9 cellular contexts compared by ENCODE assay signal in genomic region chr15:42499888-42500609, GRCh38. TPM values are rescaled to one million over a fixed set of nuclear protein-coding genes. Genes with fewer than 3 reads are reported as not detected.
DNase-seq lines count a peak whose midpoint lies in the region; ATAC-seq, FAIRE-seq and TF ChIP-seq lines count a peak whose summit lies in the region.
"Had no signal": no experiment of that assay in that cellular context is flagged by ENCODE, and none has a peak within 500 bp of the region (broad histone marks: within the 10 kb centered on the region; RNA-seq: fewer than 3 reads in every experiment).

No MANE protein-coding gene starts in this region.

- intact Hi-C loops in MCF 10A (cut with micrococcal nuclease) = loop anchor here (5.0 to 10.0 kb wide), 3 partner anchors 47 to 225 kb away; partner anchors contain the start of genes GANC, HAUS2, LRRC57 and TMEM87A
- intact Hi-C loops in mammary epithelial cell (cut with micrococcal nuclease) = no loop called here
- intact Hi-C loops in GM12878 (cut with micrococcal nuclease; ENCODE audit: unreplicated experiment) = no loop called here
- intact Hi-C loops in uterus (cut with DNase I; ENCODE audit: low total_unique reads) = no loop called here

- POLR2A ChIA-PET in MCF 10A (lab: Yijun Ruan, JAX) (interaction anchor here (0.5 to 3.4 kb wide), 6 partner anchors 9 to 1255 kb away, joined by 3 to 29 read pairs (median 5); partner anchors contain the start of genes GANC, HAUS2, LRRC57 and TMEM87A), GM12878 (lab: Charles Lee) (interaction anchor here (0.5 to 4.1 kb wide), 10 partner anchors 9 to 689 kb away, joined by 3 to 23 read pairs (median 4); partner anchors contain the start of genes HAUS2, LRRC57, STARD9 and ZNF106)

- H3K4me2 ChIP-seq in mammary epithelial cell (ENCODE audit: insufficient read depth, low read depth, low read length) = no peak overlapping the region
- H3K4me2 ChIP-seq in GM12878 (ENCODE audit: control insufficient read depth, insufficient read depth) = peak overlapping the region; percentile 54
- no peak overlapping the region for H3K4me2 ChIP-seq in mesenchymal stem cell (ENCODE audit: low read length, poor library complexity, severe bottlenecking)

- no peak overlapping the region for H3K23ac ChIP-seq in mesenchymal stem cell (ENCODE audit: low read length in 2 of 2)

- H3K79me2 ChIP-seq in mammary epithelial cell (ENCODE audit: insufficient read depth, low read length) = peaks cover 79% of the 10 kb centered on the region
- peaks cover 81% of the 10 kb centered on the region for H3K79me2 ChIP-seq in GM12878 (ENCODE audit: control insufficient read depth, insufficient read depth, low read length)

- TF ChIP-seq POLR2A in GM12878 (IDR thresholded peaks at IDR 0.05; ENCODE audit: low read depth, low read length) (no peak), uterus (IDR thresholded peaks at IDR 0.05) (no peak)

- no peaks in the 10 kb centered on the region for H3K27me3 Mint-ChIP-seq in MCF 10A (ENCODE audit: insufficient read depth, unreplicated experiment)

- H3K4ac ChIP-seq in mesenchymal stem cell (ENCODE audit: low read depth in 1 of 2, low read length in 2 of 2) = no peak overlapping the region

- H2BK5ac ChIP-seq in mesenchymal stem cell (ENCODE audit: low read depth, low read length, poor library complexity, severe bottlenecking) = no peak overlapping the region

- DNase-seq in MCF 10A (ENCODE audit: unreplicated experiment) (peak; percentile 23), mammary epithelial cell (no peak), GM12878 (ENCODE audit: low read depth, low spot score) (no peak), mesenchymal stem cell (no peak), uterus (no peak), epidermal melanocyte (ENCODE audit: insufficient read length, low spot score) (no peak)
- no peak for DNase-seq in effector CD4-positive, alpha-beta T cell
- DNase-seq: activated effector memory CD4-positive, alpha-beta T cell treated with anti-CD3 and anti-CD28 coated beads, Interleukin-2, amount 50 U/mL, for 16 hours had no signal

- 99% methylated on average over 10 of the region's 10 CpGs for WGBS in mammary epithelial cell (ENCODE audit: low coverage, missing lambda C conversion rate)
- 48% methylated on average over 6 of the region's 10 CpGs for WGBS in GM12878 (ENCODE audit: insufficient coverage, insufficient replicate concordance, low lambda C conversion rate, missing lambda C conversion rate)
- 81% methylated on average over 7 of the region's 10 CpGs for WGBS in mesenchymal stem cell

- H3K9me3 ChIP-seq in mammary epithelial cell (replicated peaks; ENCODE audit: insufficient read depth, low read length) = no peaks in the 10 kb centered on the region
- no peaks in the 10 kb centered on the region; the same call in 2 of the 3 replicates for H3K9me3 ChIP-seq in GM12878 (replicated peaks; ENCODE audit: control insufficient read depth, insufficient read depth, low read length)
- no peaks in the 10 kb centered on the region for H3K9me3 ChIP-seq in mesenchymal stem cell (ENCODE audit: control insufficient read depth, low read length)
- H3K9me3 ChIP-seq in uterus = no peaks in the 10 kb centered on the region

- H4K91ac ChIP-seq in mesenchymal stem cell (ENCODE audit: low read length) = no peak overlapping the region

- no peak overlapping the region for H2BK12ac ChIP-seq in mesenchymal stem cell (ENCODE audit: low read length in 2 of 2)

- H3K4me3 ChIP-seq in mammary epithelial cell (replicated peaks in 1 of 3; ENCODE audit: insufficient read depth in 1 of 3, low read depth in 2 of 3, low read length in 3 of 3) (no peak overlapping the region), GM12878 (peak overlapping the region; percentile 38; the same call in 1 of the 2 replicates), mesenchymal stem cell (ENCODE audit: insufficient read depth in 1 of 2, low read depth in 1 of 2, low read length in 2 of 2) (no peak overlapping the region), uterus (no peak overlapping the region)

- H3K27ac ChIP-seq in mammary epithelial cell (ENCODE audit: insufficient read depth, low read depth, low read length) (no peak overlapping the region), GM12878 (ENCODE audit: control insufficient read depth, insufficient read depth) (peak overlapping the region; percentile 18), mesenchymal stem cell (ENCODE audit: low read length, poor library complexity, severe bottlenecking) (peak overlapping the region; percentile 65), uterus (peak overlapping the region; percentile 81 to 99)

- in situ Hi-C loops in mammary epithelial cell (cut with MboI; ENCODE audit: low sequenced_read_pairs in 2 of 2) = no loop called here
- in situ Hi-C loops in GM12878 (cut with MboI) = no loop called here

- H4K8ac ChIP-seq in mesenchymal stem cell (ENCODE audit: low read length) = no peak overlapping the region

- peaks cover 5% of the 10 kb centered on the region for H3K36me3 Mint-ChIP-seq in MCF 10A (ENCODE audit: insufficient read depth, unreplicated experiment)

- CTCF ChIA-PET in MCF 10A (lab: Yijun Ruan, JAX) = interaction anchor here (1.3 kb wide), 1 partner anchor 39 kb away, joined by 3 read pairs; no protein-coding TSS in a partner anchor
- CTCF ChIA-PET in mammary epithelial cell (lab: Charles Lee; ENCODE audit: low non-redundant PET) = no interaction called here
- CTCF ChIA-PET in GM12878 (lab: Yijun Ruan, JAX) = interaction anchor here (0.6 to 1.1 kb wide), 4 partner anchors 9 to 151 kb away, joined by 3 to 5 read pairs (median 3); partner anchors contain the start of gene ZNF106

- H3K27ac Mint-ChIP-seq in MCF 10A (ENCODE audit: low read depth, unreplicated experiment) = peak overlapping the region; percentile 90

- peak overlapping the region; percentile 16 for H2AK5ac ChIP-seq in mesenchymal stem cell (ENCODE audit: low read length, severe bottlenecking)

- ATAC-seq in GM12878 = no peak
- ATAC-seq in GM21717 (IDR thresholded peaks at IDR 0.05; ENCODE audit: unreplicated experiment) = no peak

- peak overlapping the region in 1 of 2 experiments; percentile 26 for H3K18ac ChIP-seq in mesenchymal stem cell (ENCODE audit: low read depth in 1 of 2, low read length in 2 of 2)

- H3K79me1 ChIP-seq in mesenchymal stem cell (replicated peaks; ENCODE audit: low read length, poor library complexity, severe bottlenecking) = peaks cover 14% of the 10 kb centered on the region

- no peak overlapping the region for H2BK15ac ChIP-seq in mesenchymal stem cell (ENCODE audit: low read depth, poor library complexity, severe bottlenecking)

- H3K4me1 ChIP-seq in mammary epithelial cell (ENCODE audit: insufficient read depth, low read length) = peaks cover 21% of the 10 kb centered on the region
- peaks cover 56% of the 10 kb centered on the region for H3K4me1 ChIP-seq in GM12878 (ENCODE audit: control insufficient read depth, insufficient read depth, low read length)
- H3K4me1 ChIP-seq in mesenchymal stem cell (ENCODE audit: control insufficient read depth, insufficient read depth, low read depth, low read length) = peaks cover 17% of the 10 kb centered on the region
- H3K4me1 ChIP-seq in uterus = peaks cover 12 to 14% of the 10 kb centered on the region in 2 donors

- peaks cover 13% of the 10 kb centered on the region for H3K4me1 Mint-ChIP-seq in MCF 10A (ENCODE audit: insufficient read depth, unreplicated experiment)

- H2AFZ ChIP-seq in mammary epithelial cell (ENCODE audit: low read depth, low read length) (no peak overlapping the region), GM12878 (ENCODE audit: control insufficient read depth, low read depth, low read length) (no peak overlapping the region), mesenchymal stem cell (ENCODE audit: low read depth, low read length) (no peak overlapping the region)

- no peak overlapping the region for H3K4me3 Mint-ChIP-seq in MCF 10A (ENCODE audit: unreplicated experiment)

- TF ChIP-seq CTCF in MCF 10A (IDR thresholded peaks at IDR 0.05; ENCODE audit: unreplicated experiment) (no peak), mammary epithelial cell (conservative IDR thresholded peaks at IDR 0.05 in 1 of 2, IDR thresholded peaks at IDR 0.05 in 1 of 2; ENCODE audit: extremely low read depth in 1 of 2, insufficient read depth in 1 of 2, low read depth in 1 of 2, low read length in 2 of 2) (no peak), GM12878 (IDR thresholded peaks at IDR 0.05 in 2 of 3, conservative IDR thresholded peaks at IDR 0.05 in 1 of 3; ENCODE audit: control insufficient read depth in 2 of 3, extremely low read depth in 1 of 3, insufficient read depth in 1 of 3, low read depth in 3 of 3, low read length in 3 of 3) (no peak), uterus (IDR thresholded peaks at IDR 0.05) (no peak)

- no peak overlapping the region for H3K14ac ChIP-seq in mesenchymal stem cell (ENCODE audit: low read length in 2 of 2)

- BruUV-seq in MCF 10A (replicated peaks; lab: Mats Ljungman, UMichigan) (no TSS peak), mammary epithelial cell (replicated peaks; lab: Mats Ljungman, UMichigan) (no TSS peak), GM12878 (replicated peaks; lab: Mats Ljungman, UMichigan) (no TSS peak)

- H3K9me3 Mint-ChIP-seq in MCF 10A (ENCODE audit: unreplicated experiment) = no peaks in the 10 kb centered on the region

- no peak for FAIRE-seq in GM12878 (lab: Jason Lieb, UNC)

- dilution Hi-C loops in mammary epithelial cell (cut with HindIII; ENCODE audit: low sequenced_read_pairs) = no loop called here

- no peak overlapping the region for H2BK120ac ChIP-seq in mesenchymal stem cell (ENCODE audit: low read depth, low read length)

- no peaks in the 10 kb centered on the region for H4K20me1 ChIP-seq in mammary epithelial cell (ENCODE audit: insufficient read depth, low read length)
- H4K20me1 ChIP-seq in GM12878 (ENCODE audit: control insufficient read depth, insufficient read depth) = no peaks in the 10 kb centered on the region

- H3K36me3 ChIP-seq in mammary epithelial cell (ENCODE audit: insufficient read depth, low read length) = no peaks in the 10 kb centered on the region
- peaks cover 0 to 3% of the 10 kb centered on the region in 2 experiments; a peak in 1 of 4 replicates for H3K36me3 ChIP-seq in GM12878 (ENCODE audit: control insufficient read depth in 2 of 2, insufficient read depth in 2 of 2, low read length in 1 of 2)
- peaks cover 0 to 5% of the 10 kb centered on the region in 2 experiments for H3K36me3 ChIP-seq in mesenchymal stem cell (ENCODE audit: control insufficient read depth in 1 of 2, insufficient read depth in 2 of 2, low read depth in 1 of 2, low read length in 2 of 2)
- H3K36me3 ChIP-seq in uterus = no peaks in the 10 kb centered on the region

- SMC1A ChIA-PET in GM12878 (lab: Charles Lee; ENCODE audit: uncharacterized antibody, unreplicated experiment) = interaction anchor here (0.7 to 1.6 kb wide), 7 partner anchors 9 to 147 kb away, joined by 3 to 12 read pairs (median 3); partner anchors contain the start of genes HAUS2, LRRC57 and ZNF106

- RAD21 ChIA-PET in GM12878 (lab: Charles Lee; ENCODE audit: unreplicated experiment) = interaction anchor here (1.6 to 1.9 kb wide), 2 partner anchors 9 to 48 kb away, joined by 6 read pairs; partner anchors contain the start of genes HAUS2, LRRC57 and ZNF106

- H3K9ac ChIP-seq in mammary epithelial cell (ENCODE audit: insufficient read depth, low read length) (no peak overlapping the region), GM12878 (ENCODE audit: control insufficient read depth, insufficient read depth, low read length) (no peak overlapping the region), mesenchymal stem cell (ENCODE audit: low read length) (peak overlapping the region; percentile 65)

- H3K27me3 ChIP-seq in mammary epithelial cell (ENCODE audit: insufficient read depth, low read length) (no peaks in the 10 kb centered on the region), GM12878 (replicated peaks in 1 of 2; ENCODE audit: control insufficient read depth in 2 of 2, insufficient read depth in 2 of 2, low read length in 1 of 2) (no peaks in the 10 kb centered on the region), mesenchymal stem cell (ENCODE audit: control insufficient read depth in 1 of 2, insufficient read depth in 1 of 2, low read length in 2 of 2) (no peaks in the 10 kb centered on the region), uterus (no peaks in the 10 kb centered on the region)

- no peak for TF ChIP-seq RAD21 in GM12878 (IDR thresholded peaks at IDR 0.05; ENCODE audit: insufficient read depth, low read depth, low read length)

- no peak for TF ChIP-seq EP300 in GM12878 (IDR thresholded peaks at IDR 0.05; ENCODE audit: borderline replicate concordance in 1 of 2, control insufficient read depth in 1 of 2, low read depth in 2 of 2, low read length in 2 of 2)

RNA-seq across cellular contexts. Expression of gene SNAP23, which starts 4.6 kb away (rescaled TPM):
- total RNA-seq in MCF 10A (2022) = 47.4 and 65.7 TPM in 2 replicates
- total RNA-seq in mammary epithelial cell = 10 to 100 TPM; 40.0 to 45.7 TPM
- 21.7 TPM for polyA plus RNA-seq in mammary epithelial cell
- polyA minus RNA-seq in mammary epithelial cell = 28.0 TPM
- 220 and 239 TPM in 2 replicates for total RNA-seq in GM12878 (2013; cell fraction: nucleolus; rRNA removed)
- total RNA-seq in GM12878 (2014; rRNA removed) = 51.9 and 65.2 TPM in 2 replicates
- 126 and 134 TPM in 2 replicates for total RNA-seq in GM12878 (2014; rRNA removed; fragmentation: Illumina TruSeq; extraction: Trizol)
- 56.6 and 56.8 TPM in 2 replicates for total RNA-seq in GM12878 (2021)
- polyA plus RNA-seq in GM12878 (2011; ENCODE audit: low read depth) = 41.7 TPM
- polyA plus RNA-seq in GM12878 (2011; rRNA removed) = 90.8 and 147 TPM in 2 replicates
- polyA plus RNA-seq in GM12878 (2011; cell fraction: cytosol; rRNA removed) = 36.4 and 37.2 TPM in 2 replicates
- 43.5 and 48.7 TPM in 2 replicates for polyA plus RNA-seq in GM12878 (2011; cell fraction: nucleus; rRNA removed)
- polyA plus RNA-seq in GM12878 (2012) = 88.0 and 119 TPM in 2 replicates
- 127 and 130 TPM in 2 replicates for polyA plus RNA-seq in GM12878 (2014; fragmentation: Illumina TruSeq; extraction: Trizol)
- polyA plus RNA-seq in GM12878 (2014; fragmentation: Nextera tagmentation; extraction: Ambion mirVana) = 10 to 100 TPM; 63.5 to 68.1 TPM
- 65.8 and 78.7 TPM in 2 replicates for polyA plus RNA-seq in GM12878 (2014; rRNA removed)
- 10 to 100 TPM; 70.5 to 86.8 TPM for polyA plus RNA-seq in GM12878 (2016; fragmentation: Nextera tagmentation; extraction: Ambion mirVana)
- 34.4 and 39.9 TPM in 2 replicates for polyA minus RNA-seq in GM12878 (2011; rRNA and poly(A)+ RNA removed)
- polyA minus RNA-seq in GM12878 (2011; cell fraction: cytosol; rRNA and poly(A)+ RNA removed) = 21.2 and 23.1 TPM in 2 replicates
- 17.0 and 24.8 TPM in 2 replicates for polyA minus RNA-seq in GM12878 (2011; cell fraction: nucleus; rRNA and poly(A)+ RNA removed)
- polyA plus RNA-seq in mesenchymal stem cell (2013, experiment 1 of 2) = 52.7 TPM
- polyA plus RNA-seq in mesenchymal stem cell (2013, experiment 2 of 2) = 52.4 TPM
- 100 to 1,000 TPM in 1 of 4 donors, 10 to 100 TPM in 3; 79.1 to 155 (median 84.2) TPM for total RNA-seq in uterus

RNA-seq across cellular contexts. Expression of gene ZNF106, which starts 9.1 kb away (rescaled TPM):
- total RNA-seq in MCF 10A (2022) (54.2 and 61.4 TPM in 2 replicates), mammary epithelial cell (10 to 100 TPM; 48.7 to 56.3 TPM), GM12878 (2014; rRNA removed) (30.4 and 31.6 TPM in 2 replicates), GM12878 (2014; rRNA removed; fragmentation: Illumina TruSeq; extraction: Trizol) (38.1 and 40.3 TPM in 2 replicates), GM12878 (2021) (35.6 and 37.8 TPM in 2 replicates), uterus (10 to 100 TPM; 56.6 to 95.0 (median 72.0) TPM)
- polyA plus RNA-seq in mammary epithelial cell (13.0 TPM), GM12878 (2011; rRNA removed) (30.9 and 35.3 TPM in 2 replicates), GM12878 (2014; fragmentation: Illumina TruSeq; extraction: Trizol) (33.4 and 39.2 TPM in 2 replicates), GM12878 (2014; fragmentation: Nextera tagmentation; extraction: Ambion mirVana) (10 to 100 TPM; 10.7 to 13.4 TPM), GM12878 (2014; rRNA removed) (13.8 TPM in 2 replicates), GM12878 (2016; fragmentation: Nextera tagmentation; extraction: Ambion mirVana) (10 to 100 TPM; 36.9 to 45.3 TPM)
- polyA minus RNA-seq in mammary epithelial cell = 67.6 TPM
- 78.8 and 81.1 TPM in 2 replicates for total RNA-seq in GM12878 (2013; cell fraction: nucleolus; rRNA removed)
- polyA plus RNA-seq in GM12878 (2011; ENCODE audit: low read depth) = 16.3 TPM
- 23.2 and 29.2 TPM in 2 replicates for polyA plus RNA-seq in GM12878 (2011; cell fraction: cytosol; rRNA removed)
- polyA plus RNA-seq in GM12878 (2011; cell fraction: nucleus; rRNA removed) = 13.0 and 17.1 TPM in 2 replicates
- polyA plus RNA-seq in GM12878 (2012) = 17.2 and 20.5 TPM in 2 replicates
- polyA minus RNA-seq in GM12878 (2011; rRNA and poly(A)+ RNA removed) = 60.5 and 147 TPM in 2 replicates
- 23.1 and 24.3 TPM in 2 replicates for polyA minus RNA-seq in GM12878 (2011; cell fraction: cytosol; rRNA and poly(A)+ RNA removed)
- 15.1 and 19.7 TPM in 2 replicates for polyA minus RNA-seq in GM12878 (2011; cell fraction: nucleus; rRNA and poly(A)+ RNA removed)
- polyA plus RNA-seq in mesenchymal stem cell (2013, experiment 1 of 2) = 31.4 TPM
- 30.0 TPM for polyA plus RNA-seq in mesenchymal stem cell (2013, experiment 2 of 2)

RNA-seq across cellular contexts. Expression of gene LRRC57, which starts 48.5 kb away (rescaled TPM):
- total RNA-seq in MCF 10A (2022) (18.3 and 24.7 TPM in 2 replicates), mammary epithelial cell (10 to 100 TPM; 29.8 to 42.5 TPM), GM12878 (2014; rRNA removed) (5.9 and 8.1 TPM in 2 replicates), GM12878 (2014; rRNA removed; fragmentation: Illumina TruSeq; extraction: Trizol) (11.4 and 12.2 TPM in 2 replicates), GM12878 (2021) (10.4 and 11.1 TPM in 2 replicates), uterus (10 to 100 TPM in 3 of 4 donors, 1 to 10 TPM in 1; 8.7 to 27.1 (median 21.9) TPM)
- polyA plus RNA-seq in mammary epithelial cell (14.2 TPM), GM12878 (2011; rRNA removed) (11.6 and 15.7 TPM in 2 replicates), GM12878 (2014; fragmentation: Illumina TruSeq; extraction: Trizol) (10.3 and 11.9 TPM in 2 replicates), GM12878 (2014; fragmentation: Nextera tagmentation; extraction: Ambion mirVana) (1 to 10 TPM; 5.2 to 5.8 TPM), GM12878 (2014; rRNA removed) (7.0 and 7.7 TPM in 2 replicates), GM12878 (2016; fragmentation: Nextera tagmentation; extraction: Ambion mirVana) (10 to 100 TPM in 1 of 2 experiments, 1 to 10 TPM in 1; 8.3 to 10.9 TPM)
- 27.8 TPM for polyA minus RNA-seq in mammary epithelial cell
- total RNA-seq in GM12878 (2013; cell fraction: nucleolus; rRNA removed) = 27.7 and 30.2 TPM in 2 replicates
- polyA plus RNA-seq in GM12878 (2011; ENCODE audit: low read depth) = 4.2 TPM
- 12.5 and 14.4 TPM in 2 replicates for polyA plus RNA-seq in GM12878 (2011; cell fraction: cytosol; rRNA removed)
- 7.3 and 10.0 TPM in 2 replicates for polyA plus RNA-seq in GM12878 (2011; cell fraction: nucleus; rRNA removed)
- 6.3 and 7.5 TPM in 2 replicates for polyA plus RNA-seq in GM12878 (2012)
- 8.1 and 9.7 TPM in 2 replicates for polyA minus RNA-seq in GM12878 (2011; rRNA and poly(A)+ RNA removed)
- polyA minus RNA-seq in GM12878 (2011; cell fraction: cytosol; rRNA and poly(A)+ RNA removed) = 1.7 and 3.7 TPM in 2 replicates
- 4.1 and 7.1 TPM in 2 replicates for polyA minus RNA-seq in GM12878 (2011; cell fraction: nucleus; rRNA and poly(A)+ RNA removed)
- 10.9 TPM for polyA plus RNA-seq in mesenchymal stem cell (2013, experiment 1 of 2)
- 11.1 TPM for polyA plus RNA-seq in mesenchymal stem cell (2013, experiment 2 of 2)

RNA-seq across cellular contexts. Expression of gene HAUS2, which starts 48.6 kb away (rescaled TPM):
- 22.6 and 29.6 TPM in 2 replicates for total RNA-seq in MCF 10A (2022)
- total RNA-seq in mammary epithelial cell = 10 to 100 TPM; 25.3 to 34.3 TPM
- 23.0 TPM for polyA plus RNA-seq in mammary epithelial cell
- polyA minus RNA-seq in mammary epithelial cell = 13.3 TPM
- total RNA-seq in GM12878 (2013; cell fraction: nucleolus; rRNA removed) = 16.7 and 25.2 TPM in 2 replicates
- 40.6 and 40.7 TPM in 2 replicates for total RNA-seq in GM12878 (2014; rRNA removed)
- total RNA-seq in GM12878 (2014; rRNA removed; fragmentation: Illumina TruSeq; extraction: Trizol) = 37.5 and 41.8 TPM in 2 replicates
- total RNA-seq in GM12878 (2021) = 26.7 and 33.5 TPM in 2 replicates
- 15.2 TPM for polyA plus RNA-seq in GM12878 (2011; ENCODE audit: low read depth)
- polyA plus RNA-seq in GM12878 (2011; rRNA removed) = 45.2 and 80.6 TPM in 2 replicates
- polyA plus RNA-seq in GM12878 (2011; cell fraction: cytosol; rRNA removed) = 19.5 and 24.6 TPM in 2 replicates
- 6.9 and 8.6 TPM in 2 replicates for polyA plus RNA-seq in GM12878 (2011; cell fraction: nucleus; rRNA removed)
- 17.9 and 26.5 TPM in 2 replicates for polyA plus RNA-seq in GM12878 (2012)
- 40.6 and 48.3 TPM in 2 replicates for polyA plus RNA-seq in GM12878 (2014; fragmentation: Illumina TruSeq; extraction: Trizol)
- 10 to 100 TPM; 30.8 to 37.0 TPM for polyA plus RNA-seq in GM12878 (2014; fragmentation: Nextera tagmentation; extraction: Ambion mirVana)
- polyA plus RNA-seq in GM12878 (2014; rRNA removed) = 25.3 and 28.7 TPM in 2 replicates
- polyA plus RNA-seq in GM12878 (2016; fragmentation: Nextera tagmentation; extraction: Ambion mirVana) = 10 to 100 TPM; 54.0 to 59.3 TPM
- 19.1 and 19.2 TPM in 2 replicates for polyA minus RNA-seq in GM12878 (2011; rRNA and poly(A)+ RNA removed)
- 10.1 and 12.4 TPM in 2 replicates for polyA minus RNA-seq in GM12878 (2011; cell fraction: cytosol; rRNA and poly(A)+ RNA removed)
- polyA minus RNA-seq in GM12878 (2011; cell fraction: nucleus; rRNA and poly(A)+ RNA removed) = 3.0 and 3.9 TPM in 2 replicates
- 14.6 TPM for polyA plus RNA-seq in mesenchymal stem cell (2013, experiment 1 of 2)
- polyA plus RNA-seq in mesenchymal stem cell (2013, experiment 2 of 2) = 14.3 TPM
- 10 to 100 TPM in 2 of 4 donors, 1 to 10 TPM in 2; 3.5 to 28.1 (median 14.6) TPM for total RNA-seq in uterus
